2 cellular contexts compared by ENCODE assay signal in genomic region chr15:55526559-55527036, GRCh38.
TF ChIP-seq lines count a peak whose summit lies in the region.

No MANE protein-coding gene starts in this region.

TF ChIP-seq in K562, 482 proteins besides CTCF, POLR2A, EP300 and RAD21 (continued from another document and continues in another):
- no peak for TF ChIP-seq ZNF609 (CRISPR knock-in tag; IDR thresholded peaks at IDR 0.05; ENCODE audit: borderline replicate concordance)
- no peak for TF ChIP-seq NFIX (CRISPR knock-in tag; IDR thresholded peaks at IDR 0.05; ENCODE audit: low read depth)
- peak; percentile 91 for TF ChIP-seq MGA (IDR thresholded peaks at IDR 0.05)
- TF ChIP-seq CBX3 (IDR thresholded peaks at IDR 0.05; ENCODE audit: borderline replicate concordance in 1 of 2, low read length in 2 of 2): peak in 1 of 2 experiments; percentile 75; a peak in 1 of 3 replicates
- TF ChIP-seq RFX7 (CRISPR knock-in tag; IDR thresholded peaks at IDR 0.05): no peak

TF ChIP-seq in HepG2, 621 proteins besides CTCF, POLR2A, EP300 and RAD21 (continued from another document and continues in another):
- TF ChIP-seq ZNF784 (CRISPR knock-in tag; IDR thresholded peaks at IDR 0.05; ENCODE audit: borderline replicate concordance): no peak
- TF ChIP-seq ZNF629 (CRISPR knock-in tag; conservative IDR thresholded peaks at IDR 0.05): no peak
- no peak for TF ChIP-seq SATB2 (CRISPR knock-in tag; IDR thresholded peaks at IDR 0.05)
- no peak for TF ChIP-seq ZNF430 (CRISPR knock-in tag; IDR thresholded peaks at IDR 0.05)
- TF ChIP-seq LCORL (IDR thresholded peaks at IDR 0.05): no peak
- TF ChIP-seq LCORL (CRISPR knock-in tag; IDR thresholded peaks at IDR 0.05): no peak
- no peak for TF ChIP-seq SNAPC4 (CRISPR knock-in tag; IDR thresholded peaks at IDR 0.05)
- no peak for TF ChIP-seq ZNF619 (CRISPR knock-in tag; IDR thresholded peaks at IDR 0.05)
- no peak for TF ChIP-seq CBX2 (IDR thresholded peaks at IDR 0.05; ENCODE audit: low read depth, low read length)
- TF ChIP-seq CBX2 (CRISPR knock-in tag; IDR thresholded peaks at IDR 0.05; ENCODE audit: low read depth): no peak
- TF ChIP-seq ZBTB7A (CRISPR knock-in tag; IDR thresholded peaks at IDR 0.05): no peak
- peak; percentile 81; the same call in 1 of the 2 replicates for TF ChIP-seq DNMT1 (CRISPR knock-in tag; IDR thresholded peaks at IDR 0.05)
- TF ChIP-seq ZNF543 (CRISPR knock-in tag; IDR thresholded peaks at IDR 0.05): no peak
- no peak for TF ChIP-seq CBX5 (CRISPR knock-in tag; IDR thresholded peaks at IDR 0.05; ENCODE audit: borderline replicate concordance)
- TF ChIP-seq SUZ12 (IDR thresholded peaks at IDR 0.05; ENCODE audit: low read depth, low read length): no peak
- peak; percentile 79 for TF ChIP-seq TFDP2 (CRISPR knock-in tag; IDR thresholded peaks at IDR 0.05)
- no peak for TF ChIP-seq TCF7L2 (IDR thresholded peaks at IDR 0.05; ENCODE audit: low read depth, low read length)
- TF ChIP-seq SOX6 (IDR thresholded peaks at IDR 0.05): no peak
- TF ChIP-seq SOX6 (CRISPR knock-in tag; IDR thresholded peaks at IDR 0.05): 0 out of 2 replicates have a peak, but pooled peaks have one; percentile 13
- TF ChIP-seq NONO (IDR thresholded peaks at IDR 0.05): no peak
- no peak for TF ChIP-seq NONO (CRISPR knock-in tag; conservative IDR thresholded peaks at IDR 0.05)
- TF ChIP-seq ZNF777 (CRISPR knock-in tag; IDR thresholded peaks at IDR 0.05): no peak
- no peak for TF ChIP-seq AGO1 (IDR thresholded peaks at IDR 0.05; ENCODE audit: low read depth, low read length, poor library complexity, severe bottlenecking)
- TF ChIP-seq HMG20B (CRISPR knock-in tag; conservative IDR thresholded peaks at IDR 0.05): no peak
- peak; percentile 51; the same call in 1 of the 2 replicates for TF ChIP-seq ZNF292 (CRISPR knock-in tag; IDR thresholded peaks at IDR 0.05; ENCODE audit: borderline replicate concordance, low read depth)
- TF ChIP-seq MIER3 (CRISPR knock-in tag; IDR thresholded peaks at IDR 0.05; ENCODE audit: borderline replicate concordance): no peak
- TF ChIP-seq HNF1B (CRISPR knock-in tag; IDR thresholded peaks at IDR 0.05): no peak
- TF ChIP-seq ZNF746 (CRISPR knock-in tag; IDR thresholded peaks at IDR 0.05): 0 out of 2 replicates have a peak, but pooled peaks have one; percentile 43
- no peak for TF ChIP-seq PBX2 (CRISPR knock-in tag; IDR thresholded peaks at IDR 0.05)
- TF ChIP-seq ZNF44 (CRISPR knock-in tag; IDR thresholded peaks at IDR 0.05): no peak
- TF ChIP-seq ZNF142 (CRISPR knock-in tag; IDR thresholded peaks at IDR 0.05): no peak
- no peak for TF ChIP-seq AGO2 (optimal IDR thresholded peaks at IDR 0.05; ENCODE audit: low read depth, low read length)
- TF ChIP-seq CREBL2 (CRISPR knock-in tag; IDR thresholded peaks at IDR 0.05; ENCODE audit: borderline replicate concordance): no peak
- peak; percentile 56; the same call in 1 of the 2 replicates for TF ChIP-seq KAT8 (CRISPR knock-in tag; IDR thresholded peaks at IDR 0.05)
- TF ChIP-seq ZNF260 (CRISPR knock-in tag; IDR thresholded peaks at IDR 0.05; ENCODE audit: borderline replicate concordance, low read depth): no peak
- no peak for TF ChIP-seq ZKSCAN1 (IDR thresholded peaks at IDR 0.05; ENCODE audit: low read length)
- TF ChIP-seq ZFP82 (CRISPR knock-in tag; IDR thresholded peaks at IDR 0.05; ENCODE audit: borderline replicate concordance): no peak
- TF ChIP-seq ZNF496 (CRISPR knock-in tag; IDR thresholded peaks at IDR 0.05; ENCODE audit: insufficient replicate concordance): no peak
- TF ChIP-seq KDM5A (IDR thresholded peaks at IDR 0.05; ENCODE audit: borderline replicate concordance, low read length): no peak
- no peak for TF ChIP-seq ZFP37 (CRISPR knock-in tag; IDR thresholded peaks at IDR 0.05; ENCODE audit: borderline replicate concordance)
- no peak for TF ChIP-seq PRDM10 (CRISPR knock-in tag; IDR thresholded peaks at IDR 0.05; ENCODE audit: low read depth)
- no peak for TF ChIP-seq ZFP90 (CRISPR knock-in tag; IDR thresholded peaks at IDR 0.05; ENCODE audit: borderline replicate concordance)
- TF ChIP-seq ZNF230 (CRISPR knock-in tag; IDR thresholded peaks at IDR 0.05): no peak
- no peak for TF ChIP-seq FOXA1 (IDR thresholded peaks at IDR 0.05)
- TF ChIP-seq FOXA1 (CRISPR knock-in tag; IDR thresholded peaks at IDR 0.05): 0 out of 2 replicates have a peak, but pooled peaks have one; percentile 16
